Comparison of ENCODE assay signal across 27 cellular contexts in genomic region chr4:125744891-125745364, GRCh38.
"Had no signal": no experiment of that assay in that cellular context is flagged by ENCODE, and none has a peak within 500 bp of the region (broad histone marks: within the 10 kb centered on the region; RNA-seq: fewer than 3 reads in every experiment).

No MANE protein-coding gene starts in this region.

- H3K4me3 ChIP-seq: adrenal gland, body of pancreas, esophagus muscularis mucosa, gastrocnemius medialis had no signal

- H3K4me1 Mint-ChIP-seq: activated CD4-positive, alpha-beta memory T cell treated with anti-CD3 and anti-CD28 coated beads, Interleukin-2, amount 10 ng/mL, durations not matched to agents 7 days and 5 days; activated CD4-positive, alpha-beta T cell treated with anti-CD3 and anti-CD28 coated beads, Interleukin-2, amount 10 ng/mL, durations not matched to agents 7 days and 5 days; activated naive CD4-positive, alpha-beta T cell treated with anti-CD3 and anti-CD28 coated beads, Interleukin-2, amount 50 U/mL, for 24 hours; activated naive CD8-positive, alpha-beta T cell treated with anti-CD3 and anti-CD28 coated beads for 36 hours; activated naive CD8-positive, alpha-beta T cell treated with anti-CD3 and anti-CD28 coated beads, Interleukin-2, amount 50 U/mL, for 24 hours had no signal

- H3K36me3 Mint-ChIP-seq: activated naive CD4-positive, alpha-beta T cell treated with anti-CD3 and anti-CD28 coated beads, Interleukin-2, amount 50 U/mL, for 24 hours; activated naive CD8-positive, alpha-beta T cell treated with anti-CD3 and anti-CD28 coated beads for 36 hours had no signal

- H3K4me3 Mint-ChIP-seq: activated CD4-positive, alpha-beta memory T cell treated with anti-CD3 and anti-CD28 coated beads, Interleukin-2, amount 10 ng/mL, durations not matched to agents 7 days and 5 days; activated CD4-positive, alpha-beta T cell treated with anti-CD3 and anti-CD28 coated beads, Interleukin-2, amount 10 ng/mL, durations not matched to agents 7 days and 5 days; activated naive CD4-positive, alpha-beta T cell treated with anti-CD3 and anti-CD28 coated beads for 36 hours; activated naive CD4-positive, alpha-beta T cell treated with anti-CD3 and anti-CD28 coated beads, Interleukin-2, amount 50 U/mL, for 24 hours; activated naive CD8-positive, alpha-beta T cell treated with anti-CD3 and anti-CD28 coated beads for 36 hours; activated naive CD8-positive, alpha-beta T cell treated with anti-CD3 and anti-CD28 coated beads, Interleukin-2, amount 50 U/mL, for 24 hours; activated T-cell treated with anti-CD3 and anti-CD28 coated beads, Interleukin-2, amount 50 U/mL, for 24 hours; activated T-cell treated with anti-CD3 and anti-CD28 coated beads, Interleukin-2, amount 50 U/mL, for 72 hours; effector memory CD8-positive, alpha-beta T cell had no signal

- H3K27ac ChIP-seq: adrenal gland, body of pancreas, esophagus muscularis mucosa, foreskin keratinocyte, gastrocnemius medialis had no signal

- H3K36me3 ChIP-seq: adrenal gland, esophagus muscularis mucosa, gastrocnemius medialis had no signal

- H3K27me3 Mint-ChIP-seq: activated CD4-positive, alpha-beta memory T cell treated with anti-CD3 and anti-CD28 coated beads, Interleukin-2, amount 10 ng/mL, durations not matched to agents 7 days and 5 days; activated CD4-positive, alpha-beta T cell treated with anti-CD3 and anti-CD28 coated beads, Interleukin-2, amount 10 ng/mL, durations not matched to agents 7 days and 5 days; activated naive CD4-positive, alpha-beta T cell treated with anti-CD3 and anti-CD28 coated beads, Interleukin-2, amount 50 U/mL, for 24 hours; activated naive CD8-positive, alpha-beta T cell treated with anti-CD3 and anti-CD28 coated beads for 36 hours; activated naive CD8-positive, alpha-beta T cell treated with anti-CD3 and anti-CD28 coated beads, Interleukin-2, amount 50 U/mL, for 24 hours; activated T-cell treated with anti-CD3 and anti-CD28 coated beads, Interleukin-2, amount 50 U/mL, for 24 hours; effector memory CD8-positive, alpha-beta T cell had no signal

- H3K27ac Mint-ChIP-seq: activated CD4-positive, alpha-beta memory T cell treated with anti-CD3 and anti-CD28 coated beads, Interleukin-2, amount 10 ng/mL, durations not matched to agents 7 days and 5 days; activated CD4-positive, alpha-beta T cell treated with anti-CD3 and anti-CD28 coated beads, Interleukin-2, amount 10 ng/mL, durations not matched to agents 7 days and 5 days; activated naive CD4-positive, alpha-beta T cell treated with anti-CD3 and anti-CD28 coated beads for 36 hours; activated naive CD4-positive, alpha-beta T cell treated with anti-CD3 and anti-CD28 coated beads, Interleukin-2, amount 50 U/mL, for 24 hours; activated naive CD8-positive, alpha-beta T cell treated with anti-CD3 and anti-CD28 coated beads for 36 hours; activated naive CD8-positive, alpha-beta T cell treated with anti-CD3 and anti-CD28 coated beads, Interleukin-2, amount 50 U/mL, for 24 hours; activated T-cell treated with anti-CD3 and anti-CD28 coated beads, Interleukin-2, amount 50 U/mL, for 24 hours; activated T-cell treated with anti-CD3 and anti-CD28 coated beads, Interleukin-2, amount 50 U/mL, for 72 hours; effector memory CD8-positive, alpha-beta T cell had no signal

- DNase-seq: activated CD4-positive, alpha-beta memory T cell treated with anti-CD3 and anti-CD28 coated beads, Interleukin-2, amount 10 ng/mL, durations not matched to agents 7 days and 5 days; activated CD4-positive, alpha-beta T cell treated with anti-CD3 and anti-CD28 coated beads for 1 hour; activated CD4-positive, alpha-beta T cell treated with anti-CD3 and anti-CD28 coated beads for 4 hours; activated CD4-positive, alpha-beta T cell treated with anti-CD3 and anti-CD28 coated beads, Interleukin-2, amount 10 ng/mL, durations not matched to agents 7 days and 5 days; activated CD4-positive, alpha-beta T cell treated with anti-CD3 and anti-CD28 coated beads, Interleukin-2, amount 50 U/mL, for 4 hours; activated CD8-positive, alpha-beta memory T cell treated with anti-CD3 and anti-CD28 coated beads, Interleukin-2, amount 50 U/mL, for 48 hours; activated naive CD4-positive, alpha-beta T cell treated with anti-CD3 and anti-CD28 coated beads for 36 hours; activated naive CD8-positive, alpha-beta T cell treated with anti-CD3 and anti-CD28 coated beads for 36 hours; activated naive CD8-positive, alpha-beta T cell treated with anti-CD3 and anti-CD28 coated beads, Interleukin-2, amount 50 U/mL, for 24 hours; activated T-cell treated with anti-CD3 and anti-CD28 coated beads for 4 hours; activated T-cell treated with anti-CD3 and anti-CD28 coated beads, Interleukin-2, amount 50 U/mL, for 24 hours; activated T-cell treated with anti-CD3 and anti-CD28 coated beads, Interleukin-2, amount 50 U/mL, for 72 hours; adrenal gland; amygdala; body of pancreas; caudate nucleus; cortex of kidney; dermis blood vessel endothelial cell; effector CD4-positive, alpha-beta T cell; effector memory CD8-positive, alpha-beta T cell; erythroblast; foreskin keratinocyte; gastrocnemius medialis; glutamatergic neuron; T-helper 2 cell had no signal

- H3K27me3 ChIP-seq: adrenal gland, body of pancreas, esophagus muscularis mucosa, foreskin keratinocyte, gastrocnemius medialis had no signal

- ATAC-seq: activated naive CD8-positive, alpha-beta T cell treated with anti-CD3 and anti-CD28 coated beads, Interleukin-2, amount 50 U/mL, for 24 hours; activated T-cell treated with anti-CD3 and anti-CD28 coated beads, Interleukin-2, amount 50 U/mL, for 72 hours; body of pancreas; effector memory CD8-positive, alpha-beta T cell; foreskin keratinocyte; gastrocnemius medialis had no signal

- H3K4me1 ChIP-seq: adrenal gland, body of pancreas, esophagus muscularis mucosa, foreskin keratinocyte, gastrocnemius medialis had no signal

- H3K9me3 ChIP-seq: adrenal gland, body of pancreas, gastrocnemius medialis had no signal
